Comparison of ENCODE assay signal across 8 cellular contexts in the genomic region with DNA sequence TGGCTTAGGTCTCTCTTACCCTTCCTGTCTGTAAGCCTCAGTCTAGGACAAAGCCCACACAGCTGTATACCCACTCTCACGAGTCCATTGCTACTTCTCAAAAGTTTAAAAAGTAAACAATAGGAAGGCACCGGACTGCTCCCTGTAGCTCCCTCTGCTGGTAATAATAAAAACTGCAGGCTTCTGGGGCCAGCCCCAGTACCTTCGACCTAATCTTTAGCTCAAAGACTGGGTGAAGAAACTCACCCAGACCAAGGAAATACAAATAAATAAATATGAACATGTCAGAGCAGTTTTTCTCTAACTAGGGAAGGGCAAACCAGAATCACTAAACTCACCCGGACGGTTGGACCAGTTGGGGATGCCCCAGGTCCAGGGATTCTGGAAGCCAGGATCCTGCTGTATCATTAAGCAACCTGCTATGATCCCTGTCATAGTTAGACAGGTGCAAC. TPM values are rescaled to one million over a fixed set of nuclear protein-coding genes. Genes with fewer than 3 reads are reported as not detected.
A peak's percentile ranks its signal among the peaks of the same experiment; 100 is the strongest.
DNase-seq lines count a peak whose midpoint lies in the region; ATAC-seq and TF ChIP-seq lines count a peak whose summit lies in the region.

No MANE protein-coding gene starts in this region.

- H3K4me1 Mint-ChIP-seq in type B pancreatic cell (ENCODE audit: unreplicated experiment) = peaks cover 20% of the 10 kb centered on the region

- H3K27me3 Mint-ChIP-seq in type B pancreatic cell = no peaks in the 10 kb centered on the region

- no peaks in the 10 kb centered on the region for H3K9me3 Mint-ChIP-seq in type B pancreatic cell

- peak overlapping the region; percentile 84 for H3K27ac Mint-ChIP-seq in type B pancreatic cell

- peaks cover 20% of the 10 kb centered on the region for H3K36me3 Mint-ChIP-seq in type B pancreatic cell

- peak overlapping the region; percentile 30 for H3K4me3 Mint-ChIP-seq in type B pancreatic cell

- TF ChIP-seq CTCF in omental fat pad (IDR thresholded peaks at IDR 0.05) (peak in 2 of 3 donors; percentile 17 to 18), type B pancreatic cell (conservative IDR thresholded peaks at IDR 0.05) (peak; percentile 98)

- DNase-seq in Ammon's horn (ENCODE audit: low spot score) = peak; percentile 38
- peak; percentile 43 for DNase-seq in OCI-M2 (lab: John Stamatoyannopoulos, UW; ENCODE audit: unreplicated experiment)
- DNase-seq in activated T-cell treated with anti-CD3 and anti-CD28 coated beads for 24 hours (ENCODE audit: low read depth) = peak; percentile 59
- peak; percentile 53 for DNase-seq in fibroblast of gingiva (ENCODE audit: low read depth)
- peak; percentile 26 for DNase-seq in omental fat pad (ENCODE audit: low spot score)
- no peak for DNase-seq in type B pancreatic cell (ENCODE audit: extremely low spot score, unreplicated experiment)

- ATAC-seq in GM21737 (IDR thresholded peaks at IDR 0.05; ENCODE audit: unreplicated experiment) = peak; percentile 46
- no peak for ATAC-seq in omental fat pad (ENCODE audit: low FRiP score)
- no peak for ATAC-seq in HG03280 (IDR thresholded peaks at IDR 0.05; ENCODE audit: unreplicated experiment)

RNA-seq across cellular contexts. Expression of a gene that starts 5.0 kb away (rescaled TPM):
- 10 to 100 TPM; 45.0 to 89.9 (median 59.8) TPM for total RNA-seq in omental fat pad
- total RNA-seq in type B pancreatic cell (ENCODE audit: low replicate concordance) = 112 and 117 TPM in 2 replicates

RNA-seq across cellular contexts. Expression of a gene that starts 11.8 kb away (rescaled TPM):
- total RNA-seq in omental fat pad = 10 to 100 TPM; 35.9 to 52.2 (median 44.7) TPM
- 32.7 and 50.3 TPM in 2 replicates for total RNA-seq in type B pancreatic cell (ENCODE audit: low replicate concordance)

RNA-seq across cellular contexts. Expression of a gene that starts 28.5 kb away (rescaled TPM):
- total RNA-seq in omental fat pad (10 to 100 TPM; 55.5 to 99.4 (median 63.7) TPM), type B pancreatic cell (ENCODE audit: low replicate concordance) (58.0 and 100 TPM in 2 replicates)

RNA-seq across cellular contexts. Expression of a gene that starts 36.2 kb away (rescaled TPM):
- total RNA-seq in omental fat pad (100 to 1,000 TPM in 1 of 4 donors, 10 to 100 TPM in 3; 47.6 to 103 (median 69.7) TPM), type B pancreatic cell (ENCODE audit: low replicate concordance) (248 and 307 TPM in 2 replicates)

RNA-seq across cellular contexts. Expression of a gene that starts 54.9 kb away (rescaled TPM):
- total RNA-seq in omental fat pad = 10 to 100 TPM in 2 of 4 donors, 1 to 10 TPM in 2; 6.9 to 14.4 (median 9.4) TPM
- total RNA-seq in type B pancreatic cell (ENCODE audit: low replicate concordance) = 9.9 and 11.3 TPM in 2 replicates
